In the genomic region with DNA sequence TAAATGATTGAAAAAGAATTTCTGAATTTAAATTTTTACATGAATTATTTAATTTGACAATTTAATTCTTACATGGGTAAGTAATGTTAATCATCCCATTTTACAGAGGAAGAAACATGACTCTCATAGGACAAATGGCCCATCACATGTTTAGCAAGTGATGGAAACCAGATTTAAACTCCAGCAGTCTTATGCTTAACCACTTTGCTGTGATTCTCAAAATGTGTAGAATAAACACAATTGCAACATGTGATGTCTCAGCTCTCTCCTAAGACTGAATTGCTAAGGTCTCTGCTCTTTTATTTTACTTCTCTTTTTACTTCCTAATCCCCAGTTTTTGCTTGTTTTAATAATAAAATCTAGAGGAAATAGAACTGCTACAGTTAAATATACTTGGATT, we compare ENCODE assay signal across 33 cellular contexts.
"Had no signal": no experiment of that assay in that cellular context is flagged by ENCODE, and none has a peak within 500 bp of the region (broad histone marks: within the 10 kb centered on the region; RNA-seq: fewer than 3 reads in every experiment).

No MANE protein-coding gene starts in this region.

- H3K9ac ChIP-seq: KMS-11 had no signal

- H3K36me3 ChIP-seq: breast epithelium, Peyer's patch, SJSA1 had no signal

- H3K4me3 ChIP-seq: body of pancreas, breast epithelium, Peyer's patch, SJSA1 had no signal

- H3K27me3 ChIP-seq: body of pancreas, breast epithelium, Peyer's patch, SJSA1 had no signal

- H3K9me3 ChIP-seq: body of pancreas, breast epithelium, Peyer's patch, SJSA1 had no signal

- ATAC-seq: activated naive CD8-positive, alpha-beta T cell treated with anti-CD3 and anti-CD28 coated beads, Interleukin-2, amount 50 U/mL, for 24 hours; body of pancreas; PC-3; SK-N-SH treated with all-trans-retinoic acid at 6 μM for 48 hours had no signal

- DNase-seq: activated B cell treated with CpG ODN at 0.5 μM for 24 hours; activated CD4-positive, alpha-beta memory T cell treated with anti-CD3 and anti-CD28 coated beads for 36 hours; activated CD4-positive, alpha-beta T cell treated with anti-CD3 and anti-CD28 coated beads for 4 hours; activated CD4-positive, alpha-beta T cell treated with anti-CD3 and anti-CD28 coated beads, Interleukin-2, amount 50 U/mL, for 1 hour; activated CD4-positive, CD25-positive, alpha-beta regulatory T cell treated with anti-CD3 and anti-CD28 coated beads, Interleukin-2, amount 50 U/mL, for 72 hours; activated CD8-positive, alpha-beta memory T cell treated with anti-CD3 and anti-CD28 coated beads, Interleukin-2, amount 50 U/mL, for 48 hours; activated effector memory CD4-positive, alpha-beta T cell treated with Interleukin-2 at 50 U/mL for 16 hours; activated naive CD4-positive, alpha-beta T cell treated with anti-CD3 and anti-CD28 coated beads, Interleukin-2, amount 10 ng/mL, durations not matched to agents 7 days and 5 days; activated naive CD8-positive, alpha-beta T cell treated with anti-CD3 and anti-CD28 coated beads, Interleukin-2, amount 50 U/mL, for 24 hours; activated T-cell treated with anti-CD3 and anti-CD28 coated beads, Interleukin-2, amount 50 U/mL, for 48 hours; body of pancreas; MM.1S; NCI-H1092; NCI-H1417; NCI-H146; NCI-H1930; NCI-H345; NCI-H526; NCI-H748 treated with DMSO at 0.1 percent for 48 hours; NK-92 treated with Interleukin-12 subunit alpha and Interleukin-12 subunit beta, amount 100 ng/mL, for 24 hours; PC-3; Peyer's patch; RPMI8226; SHP77 treated with DMSO at 0.1 percent for 48 hours; SW 1271; T-helper 1 cell; T-helper 2 cell; T-helper 9 cell had no signal

- H3K27ac ChIP-seq: body of pancreas, breast epithelium, KMS-11, Peyer's patch, SJSA1, VCaP had no signal

- H3K4me2 ChIP-seq: KMS-11 had no signal

- H3K4me1 ChIP-seq: breast epithelium, Peyer's patch, SJSA1 had no signal
